Comparison of ENCODE assay signal across 22 cellular contexts in genomic region chr3:184042617-184043016, GRCh38. TPM values are rescaled to one million over a fixed set of nuclear protein-coding genes. Genes with fewer than 3 reads are reported as not detected.
"Had no signal": no experiment of that assay in that cellular context is flagged by ENCODE, and none has a peak within 500 bp of the region (broad histone marks: within the 10 kb centered on the region; RNA-seq: fewer than 3 reads in every experiment).

No MANE protein-coding gene starts in this region.

- H3K27me3 Mint-ChIP-seq: activated CD8-positive, alpha-beta T cell treated with anti-CD3 and anti-CD28 coated beads for 36 hours had no signal

- H3K4me3 ChIP-seq: left lung, mucosa of descending colon, ovary, right lobe of liver, smooth muscle cell had no signal

- H3K36me3 ChIP-seq: brain microvascular endothelial cell, left lung, ovary, right lobe of liver had no signal

- H3K27ac ChIP-seq: brain microvascular endothelial cell, foreskin keratinocyte, left lung, ovary, right lobe of liver had no signal

- H3K9me3 ChIP-seq: left lung, mucosa of descending colon, ovary, right lobe of liver had no signal

- H3K4me3 Mint-ChIP-seq: activated CD8-positive, alpha-beta T cell treated with anti-CD3 and anti-CD28 coated beads for 36 hours; activated naive CD8-positive, alpha-beta T cell treated with anti-CD3 and anti-CD28 coated beads, Interleukin-2, amount 10 ng/mL, durations not matched to agents 7 days and 5 days; effector memory CD8-positive, alpha-beta T cell; naive thymus-derived CD4-positive, alpha-beta T cell; WTC11 had no signal

- H3K4me1 Mint-ChIP-seq: activated naive CD8-positive, alpha-beta T cell treated with anti-CD3 and anti-CD28 coated beads, Interleukin-2, amount 10 ng/mL, durations not matched to agents 7 days and 5 days; naive thymus-derived CD4-positive, alpha-beta T cell; WTC11 had no signal

- H3K36me3 Mint-ChIP-seq: activated naive CD8-positive, alpha-beta T cell treated with anti-CD3 and anti-CD28 coated beads, Interleukin-2, amount 10 ng/mL, durations not matched to agents 7 days and 5 days; naive thymus-derived CD4-positive, alpha-beta T cell; WTC11 had no signal

- H3K9me3 Mint-ChIP-seq: activated CD8-positive, alpha-beta T cell treated with anti-CD3 and anti-CD28 coated beads for 36 hours; activated naive CD8-positive, alpha-beta T cell treated with anti-CD3 and anti-CD28 coated beads, Interleukin-2, amount 10 ng/mL, durations not matched to agents 7 days and 5 days; effector memory CD8-positive, alpha-beta T cell; naive thymus-derived CD4-positive, alpha-beta T cell; WTC11 had no signal

- H3K27me3 ChIP-seq: brain microvascular endothelial cell, foreskin keratinocyte, left lung, ovary, right lobe of liver had no signal

- DNase-seq: activated CD4-positive, alpha-beta T cell treated with anti-CD3 and anti-CD28 coated beads for 48 hours; activated CD8-positive, alpha-beta T cell treated with anti-CD3 and anti-CD28 coated beads for 36 hours; activated gamma-delta T cell treated with Interleukin-2 at 50 U/mL for 16 hours; activated naive CD8-positive, alpha-beta T cell treated with anti-CD3 and anti-CD28 coated beads, Interleukin-2, amount 10 ng/mL, durations not matched to agents 7 days and 5 days; anterior cingulate cortex; brain microvascular endothelial cell; dermis blood vessel endothelial cell; effector memory CD8-positive, alpha-beta T cell; foreskin keratinocyte; glutamatergic neuron; kidney; left lung; mucosa of descending colon; naive thymus-derived CD4-positive, alpha-beta T cell; ovary; right lobe of liver; stimulated activated naive CD8-positive, alpha-beta T cell treated with anti-CD3 and anti-CD28 coated beads, Interleukin-15, Interleukin-2, amounts not matched to agents 100 U/mL and 50 U/mL, for 24 hours; trophoblast cell had no signal

- ATAC-seq: activated CD8-positive, alpha-beta T cell treated with anti-CD3 and anti-CD28 coated beads for 36 hours; effector memory CD8-positive, alpha-beta T cell; foreskin keratinocyte; left lung; mucosa of descending colon; naive thymus-derived CD4-positive, alpha-beta T cell; right lobe of liver; stimulated activated naive CD8-positive, alpha-beta T cell treated with anti-CD3 and anti-CD28 coated beads, Interleukin-15, Interleukin-2, amounts not matched to agents 100 U/mL and 50 U/mL, for 24 hours; WTC11 had no signal

- H3K27ac Mint-ChIP-seq: activated CD8-positive, alpha-beta T cell treated with anti-CD3 and anti-CD28 coated beads for 36 hours; activated naive CD8-positive, alpha-beta T cell treated with anti-CD3 and anti-CD28 coated beads, Interleukin-2, amount 10 ng/mL, durations not matched to agents 7 days and 5 days; effector memory CD8-positive, alpha-beta T cell; naive thymus-derived CD4-positive, alpha-beta T cell; WTC11 had no signal

- H3K4me1 ChIP-seq: foreskin keratinocyte, right lobe of liver had no signal

RNA-seq across cellular contexts. Expression of gene HTR3C, which starts 10.2 kb away (rescaled TPM):
- total RNA-seq: activated CD8-positive, alpha-beta T cell treated with anti-CD3 and anti-CD28 coated beads for 36 hours; activated naive CD8-positive, alpha-beta T cell treated with anti-CD3 and anti-CD28 coated beads, Interleukin-2, amount 10 ng/mL, durations not matched to agents 7 days and 5 days; cerebellum; dermis blood vessel endothelial cell; foreskin keratinocyte; kidney; naive thymus-derived CD4-positive, alpha-beta T cell; ovary; pulmonary artery endothelial cell; right lobe of liver; smooth muscle cell; WTC11 had no signal

RNA-seq across cellular contexts. Expression of gene HTR3D, which starts 11.1 kb away (rescaled TPM):
- total RNA-seq: activated CD8-positive, alpha-beta T cell treated with anti-CD3 and anti-CD28 coated beads for 36 hours; activated naive CD8-positive, alpha-beta T cell treated with anti-CD3 and anti-CD28 coated beads, Interleukin-2, amount 10 ng/mL, durations not matched to agents 7 days and 5 days; cerebellum; dermis blood vessel endothelial cell; foreskin keratinocyte; kidney; left lung; mucosa of descending colon; naive thymus-derived CD4-positive, alpha-beta T cell; pulmonary artery endothelial cell; right lobe of liver; smooth muscle cell; WTC11 had no signal

RNA-seq across cellular contexts. Expression of gene HTR3E, which starts 54.2 kb away (rescaled TPM):
- total RNA-seq: activated CD8-positive, alpha-beta T cell treated with anti-CD3 and anti-CD28 coated beads for 36 hours; activated naive CD8-positive, alpha-beta T cell treated with anti-CD3 and anti-CD28 coated beads, Interleukin-2, amount 10 ng/mL, durations not matched to agents 7 days and 5 days; cerebellum; dermis blood vessel endothelial cell; foreskin keratinocyte; kidney; left lung; naive thymus-derived CD4-positive, alpha-beta T cell; ovary; pulmonary artery endothelial cell; right lobe of liver; smooth muscle cell; WTC11 had no signal
